8 cellular contexts compared by ENCODE assay signal in the genomic region with DNA sequence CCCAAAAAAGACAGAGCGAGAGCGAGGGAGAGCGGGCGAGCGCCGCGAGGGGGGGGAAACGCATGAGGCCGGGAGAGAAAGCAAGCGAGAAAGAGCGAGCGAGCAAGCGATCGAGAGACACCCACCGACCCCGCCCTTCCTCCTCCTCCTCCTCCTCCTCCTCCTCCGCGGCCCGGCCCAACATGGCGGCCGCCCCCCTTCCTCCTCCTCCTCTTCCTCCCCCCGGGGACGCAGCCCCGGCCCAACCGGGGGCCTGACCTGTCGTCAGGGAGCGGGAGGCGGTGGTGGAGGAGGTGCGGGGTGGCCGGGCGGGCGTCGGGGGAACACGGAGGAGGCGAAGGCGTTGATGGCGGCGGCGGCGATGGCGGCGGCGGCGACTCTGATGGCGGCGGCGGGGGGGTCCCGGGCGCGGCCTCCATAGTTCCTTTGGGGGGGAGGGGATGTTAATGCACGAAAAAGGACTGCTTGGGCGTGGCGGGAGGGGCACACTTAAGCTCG. TPM values are rescaled to one million over a fixed set of nuclear protein-coding genes. Genes with fewer than 3 reads are reported as not detected.
DNase-seq lines count a peak whose midpoint lies in the region; ATAC-seq, FAIRE-seq and TF ChIP-seq lines count a peak whose summit lies in the region.

No MANE protein-coding gene starts in this region.

- H3K4me3 ChIP-seq in IMR-90 (ENCODE audit: insufficient read depth, low read depth, low read length), result peak overlapping the region; percentile 77
- H3K4me3 ChIP-seq in fibroblast of mammary gland (ENCODE audit: control insufficient read depth, low read depth, low read length), result peak overlapping the region; percentile 83

- H3K27ac Mint-ChIP-seq in naive thymus-derived CD8-positive, alpha-beta T cell, result peak overlapping the region; percentile 99 to 100 (median 99)
- peak overlapping the region; percentile 98 for H3K27ac Mint-ChIP-seq in stimulated activated naive B cell treated with anti-CD40 and anti-IgM and Interleukin-4, amounts not matched to agents 10 μg/mL and 1 μg/mL and 100 μg/mL, for 72 hours

- peak; percentile 56 for ATAC-seq in IMR-90 (ENCODE audit: low read depth)
- peak; percentile 15 to 31 for ATAC-seq in naive thymus-derived CD8-positive, alpha-beta T cell
- peak; percentile 2 to 8 for ATAC-seq in stimulated activated naive B cell treated with anti-CD40 and anti-IgM and Interleukin-4, amounts not matched to agents 10 μg/mL and 1 μg/mL and 100 μg/mL, for 72 hours (replicated peaks)

- in situ Hi-C loops in IMR-90 (cut with MboI; ENCODE audit: low sequenced_read_pairs), result no loop called here

- peaks cover 13% of the 10 kb centered on the region for H4K20me1 ChIP-seq in IMR-90 (ENCODE audit: insufficient read depth, low read length)

- no peak overlapping the region for H2BK20ac ChIP-seq in IMR-90 (ENCODE audit: low read depth, low read length)

- TF ChIP-seq POLR2A in GM19099 (IDR thresholded peaks at IDR 0.05; ENCODE audit: extremely low read depth, insufficient read length, low read depth) (peak; percentile 90), IMR-90 (IDR thresholded peaks at IDR 0.05; ENCODE audit: low read depth, low read length) (peak; percentile 76; the same call in 1 of the 2 replicates)

- 0% methylated on average over 9 of the region's 54 CpGs; no CpG with 5 or more reads in 1 of the 2 experiments for WGBS in IMR-90 (ENCODE audit: extremely low coverage in 2 of 2, insufficient read length in 1 of 2), 2 experiments

- no peaks in the 10 kb centered on the region for H3K9me3 ChIP-seq in IMR-90 (ENCODE audit: control insufficient read depth, insufficient read depth, low read length)

- H3K9ac ChIP-seq in IMR-90 (ENCODE audit: low read depth, low read length), result peak overlapping the region; percentile 100

- H3K4me2 ChIP-seq in IMR-90 (ENCODE audit: low read depth, low read length), result peak overlapping the region; percentile 75

- BruUV-seq in IMR-90 (replicated peaks; lab: Mats Ljungman, UMichigan), result no TSS peak

- peak overlapping the region; percentile 92 to 100 (median 98) for H3K4me3 Mint-ChIP-seq in naive thymus-derived CD8-positive, alpha-beta T cell
- H3K4me3 Mint-ChIP-seq in stimulated activated naive B cell treated with anti-CD40 and anti-IgM and Interleukin-4, amounts not matched to agents 10 μg/mL and 1 μg/mL and 100 μg/mL, for 72 hours, result peak overlapping the region; percentile 88 to 91

- peaks cover 10 to 12% (median 11%) of the 10 kb centered on the region in 3 donors for H3K36me3 Mint-ChIP-seq in naive thymus-derived CD8-positive, alpha-beta T cell
- H3K36me3 Mint-ChIP-seq in stimulated activated naive B cell treated with anti-CD40 and anti-IgM and Interleukin-4, amounts not matched to agents 10 μg/mL and 1 μg/mL and 100 μg/mL, for 72 hours, result peaks cover 28 to 46% of the 10 kb centered on the region in 2 donors

- peak overlapping the region; percentile 98 for H2AK5ac ChIP-seq in IMR-90 (ENCODE audit: low read depth, low read length)

- peak overlapping the region; percentile 100 for H2AK9ac ChIP-seq in IMR-90 (replicated peaks; ENCODE audit: low read depth, low read length, poor library complexity)

- dilution Hi-C loops in IMR-90 (cut with HindIII; ENCODE audit: low sequenced_read_pairs, unreplicated experiment), result no loop called here

- FAIRE-seq in RCC 7860 (lab: Jason Lieb, UNC), result no peak

- peak overlapping the region; percentile 96 for H3K27ac ChIP-seq in IMR-90 (ENCODE audit: insufficient read depth, low read length)

- peak overlapping the region; percentile 85 for H2AFZ ChIP-seq in IMR-90 (replicated peaks; ENCODE audit: low read length, poor library complexity)

- peaks cover 15 to 48% of the 10 kb centered on the region in 2 experiments for H3K79me1 ChIP-seq in IMR-90 (ENCODE audit: low read depth in 1 of 2, low read length in 2 of 2)

- H3K9me3 Mint-ChIP-seq in naive thymus-derived CD8-positive, alpha-beta T cell, result no peaks in the 10 kb centered on the region
- H3K9me3 Mint-ChIP-seq in stimulated activated naive B cell treated with anti-CD40 and anti-IgM and Interleukin-4, amounts not matched to agents 10 μg/mL and 1 μg/mL and 100 μg/mL, for 72 hours, result no peaks in the 10 kb centered on the region

- peaks cover 14% of the 10 kb centered on the region for H3K4me1 ChIP-seq in IMR-90 (ENCODE audit: control insufficient read depth, insufficient read depth, low read length)

- H3K14ac ChIP-seq in IMR-90 (replicated peaks; ENCODE audit: low read depth, low read length), result peak overlapping the region; percentile 100

- no peak for TF ChIP-seq CTCF in IMR-90 (conservative IDR thresholded peaks at IDR 0.05; ENCODE audit: low read depth, low read length)
- TF ChIP-seq CTCF in fibroblast of mammary gland (conservative IDR thresholded peaks at IDR 0.05; ENCODE audit: control insufficient read depth, insufficient read depth, low read depth, low read length), result no peak

- intact Hi-C loops in IMR-90 (cut with micrococcal nuclease), result loop anchor here (5.0 kb wide), 2 partner anchors 35 to 75 kb away; no protein-coding TSS in a partner anchor

- peak overlapping the region; percentile 98 for H2BK5ac ChIP-seq in IMR-90 (ENCODE audit: low read depth, low read length, poor library complexity, severe bottlenecking)

- DNase-seq in AG08396 (ENCODE audit: low spot score), result peak; percentile 81
- DNase-seq in IMR-90, result peak; percentile 85
- DNase-seq in RCC 7860 (ENCODE audit: low spot score), result peak; percentile 70
- peak; percentile 80 to 85 for DNase-seq in activated T-helper 1 cell treated with anti-CD3 and anti-CD28 coated beads, Interleukin-2, amount 50 U/mL, for 16 hours (ENCODE audit: low read depth in 1 of 2, low spot score in 1 of 2)
- peak; percentile 86 for DNase-seq in fibroblast of mammary gland (ENCODE audit: low read depth)
- DNase-seq in naive thymus-derived CD8-positive, alpha-beta T cell, result peak; percentile 81 to 95 (median 87)
- peak; percentile 68 for DNase-seq in stimulated activated naive B cell treated with anti-CD40 and anti-IgM and Interleukin-4, amounts not matched to agents 10 μg/mL and 1 μg/mL and 100 μg/mL, for 72 hours

- H3K4me1 Mint-ChIP-seq in naive thymus-derived CD8-positive, alpha-beta T cell, result peaks cover 26 to 49% (median 43%) of the 10 kb centered on the region in 4 donors
- peaks cover 22 to 44% of the 10 kb centered on the region in 2 donors for H3K4me1 Mint-ChIP-seq in stimulated activated naive B cell treated with anti-CD40 and anti-IgM and Interleukin-4, amounts not matched to agents 10 μg/mL and 1 μg/mL and 100 μg/mL, for 72 hours

- no peak for TF ChIP-seq RAD21 in IMR-90 (IDR thresholded peaks at IDR 0.05; ENCODE audit: low read length)

- H3K56ac ChIP-seq in IMR-90 (ENCODE audit: extremely low read depth, insufficient read depth, low read length), result peak overlapping the region; percentile 99

- no peaks in the 10 kb centered on the region for H3K9me1 ChIP-seq in IMR-90 (ENCODE audit: insufficient read depth, low read length)

- peak overlapping the region; percentile 62; the same call in 1 of the 2 replicates for H2BK120ac ChIP-seq in IMR-90 (ENCODE audit: low read depth, low read length)

- POLR2A ChIA-PET in IMR-90 (lab: Charles Lee; ENCODE audit: unreplicated experiment), result interaction anchor here (0.6 kb wide), 1 partner anchor 205 kb away, joined by 3 read pairs; no protein-coding TSS in a partner anchor
- POLR2A ChIA-PET in naive thymus-derived CD8-positive, alpha-beta T cell (lab: Charles Lee), result interaction anchor here (0.6 to 5.6 kb wide), 21 partner anchors 9 to 162 kb away, joined by 3 to 110 read pairs (median 12); partner anchors contain the start of genes CCDC9, INAFM1, SAE1 and TMEM160

- H3K18ac ChIP-seq in IMR-90 (ENCODE audit: low read depth, low read length), result peak overlapping the region; percentile 76

- peak overlapping the region; percentile 95 for H4K91ac ChIP-seq in IMR-90 (ENCODE audit: insufficient read depth, low read depth, low read length)

- peak overlapping the region; percentile 96 to 99 for H4K8ac ChIP-seq in IMR-90 (ENCODE audit: low read depth in 2 of 2, low read length in 2 of 2)

- CTCF ChIA-PET in IMR-90 (lab: Yijun Ruan, JAX), result interaction anchor here (0.5 kb wide), 1 partner anchor 38 kb away, joined by 3 read pairs; no protein-coding TSS in a partner anchor

- peak overlapping the region; percentile 95 for H4K5ac ChIP-seq in IMR-90 (ENCODE audit: low read depth, low read length)

- no peaks in the 10 kb centered on the region for H3K27me3 ChIP-seq in IMR-90 (ENCODE audit: control insufficient read depth, insufficient read depth, low read length)

- H2BK15ac ChIP-seq in IMR-90 (ENCODE audit: low read depth, low read length), result peak overlapping the region; percentile 42; the same call in 1 of the 3 replicates

- H3K27me3 Mint-ChIP-seq in naive thymus-derived CD8-positive, alpha-beta T cell, result peaks cover 0 to 2% (median 0%) of the 10 kb centered on the region in 5 donors
- H3K27me3 Mint-ChIP-seq in stimulated activated naive B cell treated with anti-CD40 and anti-IgM and Interleukin-4, amounts not matched to agents 10 μg/mL and 1 μg/mL and 100 μg/mL, for 72 hours, result no peaks in the 10 kb centered on the region

- peaks cover 2% of the 10 kb centered on the region for H3K36me3 ChIP-seq in IMR-90 (ENCODE audit: control insufficient read depth, insufficient read depth, low read length)

- peak overlapping the region; percentile 99 for H3K23ac ChIP-seq in IMR-90 (ENCODE audit: low read depth, low read length)

- peak overlapping the region; percentile 98 for H3K4ac ChIP-seq in IMR-90 (ENCODE audit: low read depth, low read length)

TF ChIP-seq in IMR-90, 13 proteins besides CTCF, POLR2A, EP300 and RAD21 (continues in another document):
- TF ChIP-seq NFE2L2 (IDR thresholded peaks at IDR 0.05; ENCODE audit: low read depth, low read length), result no peak
- TF ChIP-seq BHLHE40 (IDR thresholded peaks at IDR 0.05; ENCODE audit: low read depth, low read length), result no peak
- TF ChIP-seq MAZ (IDR thresholded peaks at IDR 0.05; ENCODE audit: borderline replicate concordance, low read depth, low read length), result peak; percentile 75; the same call in 1 of the 2 replicates

RNA-seq across cellular contexts. Expression of gene ZC3H4, which starts 1.4 kb away (rescaled TPM):
- 3.9 and 5.3 TPM in 2 replicates for total RNA-seq in IMR-90 (2012; rRNA removed)
- 8.9 and 9.3 TPM in 2 replicates for polyA plus RNA-seq in IMR-90 (2012; rRNA removed)
- polyA plus RNA-seq in IMR-90 (2012; cell fraction: cytosol; rRNA removed), result 5.1 and 5.9 TPM in 2 replicates
- polyA plus RNA-seq in IMR-90 (2012; cell fraction: nucleus; rRNA removed; ENCODE audit: low replicate concordance), result 8.7 and 14.9 TPM in 2 replicates
- total RNA-seq in naive thymus-derived CD8-positive, alpha-beta T cell, result 10 to 100 TPM; 73.4 to 76.3 TPM
- 1 to 10 TPM in 2 of 3 donors, under 1 TPM in 1; 0.86 to 2.4 (median 2.0) TPM for polyA plus RNA-seq in naive thymus-derived CD8-positive, alpha-beta T cell

RNA-seq across cellular contexts. Expression of gene SAE1, which starts 18.4 kb away (rescaled TPM):
- total RNA-seq in IMR-90 (2012; rRNA removed), result 184 and 192 TPM in 2 replicates
- polyA plus RNA-seq in IMR-90 (2012; rRNA removed), result 137 and 165 TPM in 2 replicates
- 96.8 and 106 TPM in 2 replicates for polyA plus RNA-seq in IMR-90 (2012; cell fraction: cytosol; rRNA removed)
- 45.0 and 63.3 TPM in 2 replicates for polyA plus RNA-seq in IMR-90 (2012; cell fraction: nucleus; rRNA removed; ENCODE audit: low replicate concordance)
- total RNA-seq in naive thymus-derived CD8-positive, alpha-beta T cell, result 10 to 100 TPM; 44.5 to 45.6 TPM
- polyA plus RNA-seq in naive thymus-derived CD8-positive, alpha-beta T cell, result 100 to 1,000 TPM; 158 to 174 (median 159) TPM

Comparison
In these comparisons a context has a peak if more than half of its experiments do, and no peak if none do; other contexts are left out.
1. Peak in every context shown above with its lines: DNase-seq, ATAC-seq, H3K4me3 ChIP-seq and H3K27ac ChIP-seq.
2. ATAC-seq: peak in every context shown above with its lines; median percentile 56 in IMR-90; 23 in naive thymus-derived CD8-positive, alpha-beta T cell; 5 in stimulated activated naive B cell treated with anti-CD40 and anti-IgM and Interleukin-4, amounts not matched to agents 10 μg/mL and 1 μg/mL and 100 μg/mL, for 72 hours.
3. RNA of gene ZC3H4, which starts 1.4 kb away (total RNA-seq): 73.4 to 76.3 TPM in naive thymus-derived CD8-positive, alpha-beta T cell; 3.9 to 5.3 TPM in IMR-90; every median in the first group is over 10 times any median in the second.